ENCODE assay signal across 11 cellular contexts in the genomic region with DNA sequence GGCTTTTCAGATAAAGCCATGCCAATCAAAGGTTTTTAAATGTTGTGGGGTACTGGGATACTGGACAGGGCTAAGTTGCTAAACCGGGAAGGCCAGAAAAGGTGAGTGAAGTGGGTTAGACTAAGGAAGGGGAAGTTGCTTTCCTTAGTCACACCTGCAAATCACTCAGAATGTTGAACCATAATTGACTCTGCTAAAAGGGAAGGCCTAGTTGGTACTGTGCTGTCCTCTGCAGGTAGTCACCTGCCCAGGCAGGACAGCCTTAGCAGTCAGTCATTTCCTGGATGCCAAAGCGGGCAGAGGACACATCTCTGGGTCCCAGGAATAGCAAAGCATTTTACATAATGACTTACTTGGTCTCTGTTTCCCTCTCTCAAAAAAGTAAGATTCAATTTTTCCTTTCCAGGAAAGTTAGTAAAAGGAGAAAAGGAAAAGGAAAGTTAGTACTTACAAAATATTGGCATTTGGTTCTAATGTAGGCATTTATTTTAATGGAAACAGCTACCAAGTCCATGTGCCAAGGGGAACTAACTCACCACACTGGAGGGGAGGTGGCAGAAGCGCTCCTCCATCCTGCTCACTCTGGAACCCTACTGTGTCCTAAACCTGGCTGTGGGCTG.
DNase-seq lines count a peak whose midpoint lies in the region; ATAC-seq, FAIRE-seq and TF ChIP-seq lines count a peak whose summit lies in the region.
"Had no signal": no experiment of that assay in that cellular context is flagged by ENCODE, and none has a peak within 500 bp of the region (broad histone marks: within the 10 kb centered on the region; RNA-seq: fewer than 3 reads in every experiment).

No MANE protein-coding gene starts in this region.

- TF ChIP-seq CTCF in C4-2B (conservative IDR thresholded peaks at IDR 0.05), result peak; percentile 70
- peak; percentile 24; the same call in 1 of the 2 replicates for TF ChIP-seq CTCF in OCI-LY1 (IDR thresholded peaks at IDR 0.05; ENCODE audit: low read length)
- TF ChIP-seq CTCF in keratinocyte (optimal IDR thresholded peaks at IDR 0.05 in 1 of 3, IDR thresholded peaks at IDR 0.05 in 1 of 3, conservative IDR thresholded peaks at IDR 0.05 in 1 of 3; ENCODE audit: extremely low read depth in 1 of 3, insufficient read depth in 2 of 3, low read length in 3 of 3), result peak; percentile 72 to 95 (median 85)

- no peak overlapping the region for H2AFZ ChIP-seq in OCI-LY1 (ENCODE audit: low read length)
- H2AFZ ChIP-seq in keratinocyte (ENCODE audit: control insufficient read depth, low read length), result peak overlapping the region; percentile 25

- DNase-seq in keratinocyte (ENCODE audit: low read depth, low spot score), result peak; percentile 58
- DNase-seq in cardiac septum (ENCODE audit: low spot score), result no peak
- no peak for DNase-seq in activated gamma-delta T cell (lab: John Stamatoyannopoulos, UW)
- no peak for DNase-seq in amygdala (lab: John Stamatoyannopoulos, UW)
- DNase-seq: NCI-H1105, SW 1271 had no signal

- H4K20me1 ChIP-seq in OCI-LY1 (ENCODE audit: insufficient read depth, low read length), result no peaks in the 10 kb centered on the region
- no peaks in the 10 kb centered on the region for H4K20me1 ChIP-seq in keratinocyte (ENCODE audit: control insufficient read depth, extremely low read depth, insufficient read depth, low read length)
- H4K20me1 ChIP-seq: BLaER1 treated with 17β-estradiol and CSF1 and Interleukin-3, amounts not matched to agents 10 nM and 100 nM had no signal

- intact Hi-C loops in cardiac septum (cut with DNase I), result no loop called here

- H3K36me3 ChIP-seq in OCI-LY1 (ENCODE audit: insufficient read depth, low read length) (no peaks in the 10 kb centered on the region), keratinocyte (ENCODE audit: control insufficient read depth in 2 of 2, extremely low read depth in 1 of 2, insufficient read depth in 2 of 2, low read length in 2 of 2) (no peaks in the 10 kb centered on the region)
- H3K36me3 ChIP-seq: BLaER1 treated with 17β-estradiol and CSF1 and Interleukin-3, amounts not matched to agents 10 nM and 100 nM had no signal

- H3K9me3 ChIP-seq in OCI-LY1 (ENCODE audit: low read length), result no peaks in the 10 kb centered on the region
- H3K9me3 ChIP-seq in keratinocyte (ENCODE audit: control insufficient read depth, low read depth, low read length), result no peaks in the 10 kb centered on the region
- H3K9me3 ChIP-seq: BLaER1 treated with 17β-estradiol and CSF1 and Interleukin-3, amounts not matched to agents 10 nM and 100 nM had no signal

- FAIRE-seq in keratinocyte (lab: Jason Lieb, UNC), result peak; percentile 98

- H3K9me2 ChIP-seq in OCI-LY1 (ENCODE audit: low read depth, low read length), result no peaks in the 10 kb centered on the region

- H3K4me3 ChIP-seq in OCI-LY1 (ENCODE audit: low read depth, low read length, poor library complexity, severe bottlenecking), result no peak overlapping the region
- H3K4me3 ChIP-seq in keratinocyte (ENCODE audit: control insufficient read depth in 2 of 3, extremely low read depth in 1 of 3, insufficient read depth in 2 of 3, low read depth in 1 of 3, low read length in 3 of 3), result no peak overlapping the region
- H3K4me3 ChIP-seq: BLaER1 treated with 17β-estradiol and CSF1 and Interleukin-3, amounts not matched to agents 10 nM and 100 nM had no signal

- ATAC-seq in GM19452 (IDR thresholded peaks at IDR 0.05; ENCODE audit: unreplicated experiment) (peak; percentile 53), HG02938 (IDR thresholded peaks at IDR 0.05; ENCODE audit: unreplicated experiment) (no peak)

- H3K9me1 ChIP-seq in keratinocyte (ENCODE audit: control insufficient read depth, extremely low read depth, insufficient read depth, low read length), result peaks cover 5% of the 10 kb centered on the region

- H3K79me2 ChIP-seq in OCI-LY1 (ENCODE audit: insufficient read depth, low read length) (no peaks in the 10 kb centered on the region), keratinocyte (ENCODE audit: control insufficient read depth, insufficient read depth, low read length) (no peaks in the 10 kb centered on the region)

- H3K27ac ChIP-seq in C4-2B, result peak overlapping the region; percentile 100
- no peak overlapping the region for H3K27ac ChIP-seq in OCI-LY1 (ENCODE audit: low read depth, low read length, poor library complexity, severe bottlenecking)
- H3K27ac ChIP-seq in keratinocyte (ENCODE audit: control insufficient read depth, insufficient read depth, low read length), result no peak overlapping the region
- H3K27ac ChIP-seq: BLaER1 treated with 17β-estradiol and CSF1 and Interleukin-3, amounts not matched to agents 10 nM and 100 nM had no signal

- no peaks in the 10 kb centered on the region for H3F3A ChIP-seq in OCI-LY1 (ENCODE audit: insufficient read depth, low read length)

- H3K27me3 ChIP-seq in OCI-LY1 (ENCODE audit: insufficient read depth, low read length), result no peaks in the 10 kb centered on the region
- H3K27me3 ChIP-seq in keratinocyte (ENCODE audit: control insufficient read depth, extremely low read depth, insufficient read depth, low read length), result no peaks in the 10 kb centered on the region
- H3K27me3 ChIP-seq: BLaER1 treated with 17β-estradiol and CSF1 and Interleukin-3, amounts not matched to agents 10 nM and 100 nM had no signal

- H3K4me1 ChIP-seq in OCI-LY1 (ENCODE audit: insufficient read depth, low read length, severe bottlenecking), result no peaks in the 10 kb centered on the region
- H3K4me1 ChIP-seq in keratinocyte (ENCODE audit: control insufficient read depth, extremely low read depth, insufficient read depth, low read length), result peaks cover 15% of the 10 kb centered on the region
- H3K4me1 ChIP-seq: BLaER1 treated with 17β-estradiol and CSF1 and Interleukin-3, amounts not matched to agents 10 nM and 100 nM had no signal

- H3K9ac ChIP-seq in OCI-LY1 (ENCODE audit: low read length) (no peak overlapping the region), keratinocyte (ENCODE audit: control insufficient read depth, extremely low read depth, insufficient read depth, low read length) (no peak overlapping the region)
- H3K9ac ChIP-seq: BLaER1 treated with 17β-estradiol and CSF1 and Interleukin-3, amounts not matched to agents 10 nM and 100 nM had no signal

- H3K4me2 ChIP-seq in OCI-LY1 (ENCODE audit: low read length) (no peak overlapping the region), keratinocyte (ENCODE audit: control insufficient read depth, extremely low read depth, insufficient read depth, low read depth, low read length) (peak overlapping the region; percentile 39)
- H3K4me2 ChIP-seq: BLaER1 treated with 17β-estradiol and CSF1 and Interleukin-3, amounts not matched to agents 10 nM and 100 nM had no signal

- dilution Hi-C loops in keratinocyte (cut with MboI; ENCODE audit: extremely low pct_ligation_motif_present, low sequenced_read_pairs), result no loop called here

Comparison
In these comparisons a context has a peak if more than half of its experiments do, and no peak if none do; other contexts are left out.
1. CTCF ChIP-seq: peak in every context shown above with its lines; median percentile 85 in keratinocyte; 70 in C4-2B; 24 in OCI-LY1.